ENCODE assay signal across 12 cellular contexts in genomic region chr9:15155826-15156225, GRCh38.
DNase-seq lines count a peak whose midpoint lies in the region; ATAC-seq and TF ChIP-seq lines count a peak whose summit lies in the region.
"Had no signal": no experiment of that assay in that cellular context is flagged by ENCODE, and none has a peak within 500 bp of the region (broad histone marks: within the 10 kb centered on the region; RNA-seq: fewer than 3 reads in every experiment).

No MANE protein-coding gene starts in this region.

- intact Hi-C loops in left lung (cut with DNase I): no loop called here

- H3K4me1 ChIP-seq in left lung (no peaks in the 10 kb centered on the region), suprapubic skin (peaks cover 24% of the 10 kb centered on the region)

- no peaks in the 10 kb centered on the region for H3K27me3 ChIP-seq in left lung
- H3K27me3 ChIP-seq in suprapubic skin: no peaks in the 10 kb centered on the region

- H3K4me3 ChIP-seq in cardiac fibroblast (replicated peaks in 1 of 2; ENCODE audit: low read depth in 2 of 2, low read length in 2 of 2) (no peak overlapping the region), left lung (no peak overlapping the region), suprapubic skin (no peak overlapping the region)

- ATAC-seq in left lung (peak; percentile 55), HG03460 (IDR thresholded peaks at IDR 0.05; ENCODE audit: unreplicated experiment) (no peak)

- DNase-seq in NCI-H446 (lab: John Stamatoyannopoulos, UW) (peak; percentile 91), cardiac fibroblast (ENCODE audit: low read depth in 2 of 2) (peak; percentile 61 to 69), left lung (no peak), suprapubic skin (ENCODE audit: low spot score in 2 of 2) (no peak), NCI-H2029 treated with DMSO at 0.1 percent for 48 hours (lab: John Stamatoyannopoulos, UW) (no peak), NCI-H345 treated with DMSO at 0.1 percent for 48 hours (lab: John Stamatoyannopoulos, UW; ENCODE audit: unreplicated experiment) (no peak)
- DNase-seq: activated CD4-positive, CD25-positive, alpha-beta regulatory T cell treated with anti-CD3 and anti-CD28 coated beads, Interleukin-2, amount 50 U/mL, for 72 hours; DMS153; NCI-H1048; nephron progenitor cell had no signal

- no peak for TF ChIP-seq POLR2A in suprapubic skin (IDR thresholded peaks at IDR 0.05)

- H3K27ac ChIP-seq in left lung (peak overlapping the region in 1 of 2 donors; percentile 71), suprapubic skin (peak overlapping the region; percentile 53)
- H3K27ac ChIP-seq: HL-60 had no signal

- H3K9me3 ChIP-seq in left lung: no peaks in the 10 kb centered on the region
- H3K9me3 ChIP-seq in suprapubic skin: no peaks in the 10 kb centered on the region

- WGBS in suprapubic skin: 2% methylated on average over 4 of the region's 4 CpGs

- TF ChIP-seq EP300 in suprapubic skin (IDR thresholded peaks at IDR 0.05): no peak

- no peak for TF ChIP-seq CTCF in cardiac fibroblast (IDR thresholded peaks at IDR 0.05; ENCODE audit: low read depth, low read length)
- TF ChIP-seq CTCF in left lung (IDR thresholded peaks at IDR 0.05): no peak
- TF ChIP-seq CTCF in suprapubic skin (IDR thresholded peaks at IDR 0.05): no peak

- H3K36me3 ChIP-seq in left lung (no peaks in the 10 kb centered on the region), suprapubic skin (no peaks in the 10 kb centered on the region)

Comparison
In these comparisons a context has a peak if more than half of its experiments do, and no peak if none do; other contexts are left out.
1. DNase-seq: peak in NCI-H446 (2 of 2) and cardiac fibroblast (2 of 2); none in left lung (0 of 2), suprapubic skin (0 of 2), NCI-H2029 treated with DMSO at 0.1 percent for 48 hours (single experiment) and NCI-H345 treated with DMSO at 0.1 percent for 48 hours (single experiment).